In the genomic region with DNA sequence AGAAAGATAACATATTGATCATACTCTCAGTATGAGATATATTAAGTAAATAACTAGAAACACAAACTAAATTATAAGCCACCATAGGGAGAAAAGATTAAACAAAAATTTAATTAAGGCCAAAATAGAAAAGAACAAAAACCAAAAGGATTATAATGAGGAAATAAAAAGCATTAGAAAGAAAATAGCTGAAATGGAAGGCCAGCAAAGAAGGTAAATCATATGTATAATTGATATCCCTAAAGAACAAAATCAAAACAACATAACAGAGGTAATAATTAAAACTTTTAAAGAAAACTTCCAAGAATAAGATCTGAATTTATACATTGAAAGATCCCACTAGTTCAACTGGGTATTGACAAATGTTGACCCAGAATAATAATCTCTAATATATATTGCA, we compare ENCODE assay signal across 10 cellular contexts.
"Had no signal": no experiment of that assay in that cellular context is flagged by ENCODE, and none has a peak within 500 bp of the region (broad histone marks: within the 10 kb centered on the region; RNA-seq: fewer than 3 reads in every experiment).

No MANE protein-coding gene starts in this region.

- H3K4me3 ChIP-seq: GM23248, HAP-1, K562 had no signal

- DNase-seq: GM23248, GOT3, H7, HFFc6, IMR-90, KG1 had no signal

- ATAC-seq: HCT116, K562 had no signal

- H3K4me1 ChIP-seq: HAP-1 had no signal

- H3K27ac ChIP-seq: GM23248 had no signal

- FAIRE-seq: HTR-8/SVneo, K562 had no signal

- H3K9ac ChIP-seq: GM23248 had no signal

- H3K9me3 ChIP-seq: HAP-1 had no signal

- H2AFZ ChIP-seq: GM23248 had no signal

- H3K36me3 ChIP-seq: HAP-1 had no signal
